Comparison of ENCODE assay signal across 10 cellular contexts in genomic region chr2:203764273-203764664, GRCh38. TPM values are rescaled to one million over a fixed set of nuclear protein-coding genes. Genes with fewer than 3 reads are reported as not detected.
DNase-seq lines count a peak whose midpoint lies in the region; ATAC-seq, FAIRE-seq and TF ChIP-seq lines count a peak whose summit lies in the region.
"Not testable (repeated sequence)": the region's sequence is repeated elsewhere in the genome, so short reads cannot be mapped to it uniquely, and the experiment has no call there.
"Had no signal": no experiment of that assay in that cellular context is flagged by ENCODE, and none has a peak within 500 bp of the region (broad histone marks: within the 10 kb centered on the region; RNA-seq: fewer than 3 reads in every experiment).

No MANE protein-coding gene starts in this region.

- not testable (repeated sequence) for H3K4me2 ChIP-seq in K562 (ENCODE audit: insufficient read depth, low read length); neural progenitor cell

- peak overlapping the region; percentile 83 for H3K27ac Mint-ChIP-seq in CD8-positive, alpha-beta T cell
- peak overlapping the region; percentile 93 to 95 for H3K27ac Mint-ChIP-seq in T-cell
- peak overlapping the region; percentile 94 for H3K27ac Mint-ChIP-seq in activated CD4-positive, alpha-beta memory T cell treated with anti-CD3 and anti-CD28 coated beads for 36 hours
- peak overlapping the region; percentile 86 for H3K27ac Mint-ChIP-seq in activated T-helper 2 cell treated with anti-CD3 and anti-CD28 coated beads, Interferon-gamma antibody, Interleukin-2, Interleukin-4, amounts not matched to agents 10 μg/mL and 5 μg/mL and 100 μg/mL, durations not matched to agents 14 hours and 24 hours and 36 hours
- not testable (repeated sequence) for H3K27ac Mint-ChIP-seq in neural progenitor cell

- not testable (repeated sequence) for H2AFZ ChIP-seq in K562 (ENCODE audit: low read depth, low read length); neural progenitor cell (replicated peaks)

- H3K4me3 Mint-ChIP-seq in CD8-positive, alpha-beta T cell; activated T-helper 2 cell treated with anti-CD3 and anti-CD28 coated beads, Interferon-gamma antibody, Interleukin-2, Interleukin-4, amounts not matched to agents 10 μg/mL and 5 μg/mL and 100 μg/mL, durations not matched to agents 14 hours and 24 hours and 36 hours (ENCODE audit: low read depth); neural progenitor cell: not testable (repeated sequence)
- peak overlapping the region in 2 of 3 donors; percentile 2 to 47 for H3K4me3 Mint-ChIP-seq in T-cell
- H3K4me3 Mint-ChIP-seq in activated CD4-positive, alpha-beta memory T cell treated with anti-CD3 and anti-CD28 coated beads for 36 hours, result peak overlapping the region; percentile 30

- FAIRE-seq in K562 (lab: Jason Lieb, UNC), result not testable (repeated sequence)

- peaks cover 69% of the 10 kb centered on the region for H3K4me1 Mint-ChIP-seq in CD8-positive, alpha-beta T cell (ENCODE audit: low read depth)
- H3K4me1 Mint-ChIP-seq in T-cell, result peaks cover 77 to 78% (median 77%) of the 10 kb centered on the region in 3 donors
- peaks cover 78% of the 10 kb centered on the region for H3K4me1 Mint-ChIP-seq in activated CD4-positive, alpha-beta memory T cell treated with anti-CD3 and anti-CD28 coated beads for 36 hours (ENCODE audit: low read depth)
- H3K4me1 Mint-ChIP-seq in activated T-helper 2 cell treated with anti-CD3 and anti-CD28 coated beads, Interferon-gamma antibody, Interleukin-2, Interleukin-4, amounts not matched to agents 10 μg/mL and 5 μg/mL and 100 μg/mL, durations not matched to agents 14 hours and 24 hours and 36 hours (ENCODE audit: low read depth), result peaks cover 51% of the 10 kb centered on the region
- not testable (repeated sequence) for H3K4me1 Mint-ChIP-seq in neural progenitor cell

- not testable (repeated sequence) for TF ChIP-seq POLR2A in K562 (conservative IDR thresholded peaks at IDR 0.05)

- not testable (repeated sequence) for H3K36me3 ChIP-seq in CD8-positive, alpha-beta T cell (ENCODE audit: insufficient read depth, low read length); K562 (ENCODE audit: control insufficient read depth, insufficient read depth, low read length); neural progenitor cell

- H3K9me3 Mint-ChIP-seq in CD8-positive, alpha-beta T cell; T-cell; activated CD4-positive, alpha-beta memory T cell treated with anti-CD3 and anti-CD28 coated beads for 36 hours: not testable (repeated sequence)
- peaks cover 17% of the 10 kb centered on the region for H3K9me3 Mint-ChIP-seq in activated T-helper 2 cell treated with anti-CD3 and anti-CD28 coated beads, Interferon-gamma antibody, Interleukin-2, Interleukin-4, amounts not matched to agents 10 μg/mL and 5 μg/mL and 100 μg/mL, durations not matched to agents 14 hours and 24 hours and 36 hours
- H3K9me3 Mint-ChIP-seq in neural progenitor cell, result peaks cover 12% of the 10 kb centered on the region

- not testable (repeated sequence) for H3K9ac ChIP-seq in K562 (ENCODE audit: insufficient read depth in 1 of 2, low read depth in 2 of 2, low read length in 2 of 2); neural progenitor cell

- H3K36me3 Mint-ChIP-seq in CD8-positive, alpha-beta T cell, result peaks cover 26% of the 10 kb centered on the region
- peaks cover 46% of the 10 kb centered on the region for H3K36me3 Mint-ChIP-seq in T-cell
- H3K36me3 Mint-ChIP-seq in activated CD4-positive, alpha-beta memory T cell treated with anti-CD3 and anti-CD28 coated beads for 36 hours, result peaks cover 49% of the 10 kb centered on the region
- H3K36me3 Mint-ChIP-seq in activated T-helper 2 cell treated with anti-CD3 and anti-CD28 coated beads, Interferon-gamma antibody, Interleukin-2, Interleukin-4, amounts not matched to agents 10 μg/mL and 5 μg/mL and 100 μg/mL, durations not matched to agents 14 hours and 24 hours and 36 hours (ENCODE audit: low read depth), result peaks cover 54% of the 10 kb centered on the region
- H3K36me3 Mint-ChIP-seq in neural progenitor cell, result not testable (repeated sequence)

- not testable (repeated sequence) for H3K27me3 ChIP-seq in CD8-positive, alpha-beta T cell (ENCODE audit: insufficient read depth, low read length); K562 (ENCODE audit: control insufficient read depth in 2 of 2, insufficient read depth in 2 of 2, low read length in 2 of 2); neural progenitor cell

- H3K9me3 ChIP-seq in CD8-positive, alpha-beta T cell (ENCODE audit: low read length); K562 (replicated peaks; ENCODE audit: control insufficient read depth, insufficient read depth, low read depth, low read length); neural progenitor cell (ENCODE audit: low read depth): not testable (repeated sequence)

- H3K9me1 ChIP-seq in K562 (ENCODE audit: control insufficient read depth, insufficient read depth, low read length), result not testable (repeated sequence)

- CTCF ChIA-PET in CD8-positive, alpha-beta T cell (lab: Charles Lee), result interaction anchor here (1.6 kb wide), 1 partner anchor 51 kb away, joined by 4 read pairs; no protein-coding TSS in a partner anchor
- CTCF ChIA-PET in T-cell (lab: Charles Lee); K562 (lab: Yijun Ruan, JAX; ENCODE audit: low intra/inter-chr PET ratio): not testable (repeated sequence)
- CTCF ChIA-PET in activated CD4-positive, alpha-beta memory T cell treated with anti-CD3 and anti-CD28 coated beads for 36 hours (lab: Charles Lee), result interaction anchor here (0.7 to 3.0 kb wide), 7 partner anchors 11 to 51 kb away, joined by 3 to 14 read pairs (median 5); no protein-coding TSS in a partner anchor

- WGBS in K562 (ENCODE audit: insufficient coverage, low coverage, missing lambda C conversion rate), result 0% methylated on average over 5 of the region's 5 CpGs

- H3K4me3 ChIP-seq in CD8-positive, alpha-beta T cell (ENCODE audit: low read depth, low read length); K562; neural progenitor cell: not testable (repeated sequence)

- ATAC-seq in CD8-positive, alpha-beta T cell; K562: not testable (repeated sequence)
- peak in 1 of 4 experiments; percentile 6 for ATAC-seq in T-cell (replicated peaks in 1 of 4)

- BruUV-seq in K562 (replicated peaks; lab: Mats Ljungman, UMichigan), result not testable (repeated sequence)

- H3K4me1 ChIP-seq in CD8-positive, alpha-beta T cell (ENCODE audit: insufficient read depth, low read length), result peaks cover 34% of the 10 kb centered on the region
- not testable (repeated sequence) for H3K4me1 ChIP-seq in K562 (replicated peaks in 1 of 2; ENCODE audit: control insufficient read depth in 2 of 2, insufficient read depth in 2 of 2, low read length in 2 of 2); neural progenitor cell

- not testable (repeated sequence) for H3F3A ChIP-seq in neural progenitor cell (ENCODE audit: low read depth)

- intact Hi-C loops in CD8-positive, alpha-beta T cell (cut with DNase I, micrococcal nuclease), result loop anchor here in 1 of 2 experiments (10.0 kb wide), 1 partner anchor 59 kb away; the partner anchor contains the start of gene CD28
- intact Hi-C loops in activated CD4-positive, alpha-beta memory T cell treated with anti-CD3 and anti-CD28 coated beads for 36 hours (cut with micrococcal nuclease); activated T-helper 2 cell treated with anti-CD3 and anti-CD28 coated beads, Interferon-gamma antibody, Interleukin-2, Interleukin-4, amounts not matched to agents 10 μg/mL and 5 μg/mL and 100 μg/mL, durations not matched to agents 14 hours and 24 hours and 36 hours (cut with micrococcal nuclease): not testable (repeated sequence)
- intact Hi-C loops in K562 (cut with micrococcal nuclease), result loop anchor here (5.0 kb wide), 1 partner anchor 143 kb away; no protein-coding TSS in a partner anchor

- not testable (repeated sequence) for H3K79me2 ChIP-seq in K562 (ENCODE audit: control insufficient read depth, insufficient read depth, low read length); neural progenitor cell (ENCODE audit: low read depth)

- not testable (repeated sequence) for TF ChIP-seq EP300 in K562 (IDR thresholded peaks at IDR 0.05; ENCODE audit: low read length)

- H4K20me1 ChIP-seq in K562 (replicated peaks; ENCODE audit: control insufficient read depth, insufficient read depth, low read length); neural progenitor cell (ENCODE audit: low read depth): not testable (repeated sequence)

- POLR2A ChIA-PET in CD8-positive, alpha-beta T cell (lab: Charles Lee), result interaction anchor here (0.9 to 1.5 kb wide), 3 partner anchors 23 to 49 kb away, joined by 3 to 7 read pairs (median 4); no protein-coding TSS in a partner anchor
- POLR2A ChIA-PET in T-cell (lab: Charles Lee), result interaction anchor here (0.5 to 0.7 kb wide), 2 partner anchors 36 to 114 kb away, joined by 3 read pairs; no protein-coding TSS in a partner anchor
- POLR2A ChIA-PET in activated CD4-positive, alpha-beta memory T cell treated with anti-CD3 and anti-CD28 coated beads for 36 hours (lab: Charles Lee), result interaction anchor here (0.6 to 4.5 kb wide), 17 partner anchors 15 to 170 kb away, joined by 3 to 38 read pairs (median 4); partner anchors contain the start of genes CD28 and CTLA4
- POLR2A ChIA-PET in K562 (lab: Yijun Ruan, JAX), result interaction anchor here (0.6 kb wide), 1 partner anchor 15 kb away, joined by 3 read pairs; no protein-coding TSS in a partner anchor

- H3K27ac ChIP-seq in CD8-positive, alpha-beta T cell (ENCODE audit: low read depth, low read length); K562 (ENCODE audit: extremely low read depth, low read depth, low read length); neural progenitor cell: not testable (repeated sequence)

- not testable (repeated sequence) for H3K27me3 Mint-ChIP-seq in CD8-positive, alpha-beta T cell (ENCODE audit: low read depth); T-cell; activated CD4-positive, alpha-beta memory T cell treated with anti-CD3 and anti-CD28 coated beads for 36 hours; activated T-helper 2 cell treated with anti-CD3 and anti-CD28 coated beads, Interferon-gamma antibody, Interleukin-2, Interleukin-4, amounts not matched to agents 10 μg/mL and 5 μg/mL and 100 μg/mL, durations not matched to agents 14 hours and 24 hours and 36 hours (ENCODE audit: low read depth); neural progenitor cell (ENCODE audit: insufficient read depth, low read depth)

- not testable (repeated sequence) for DNase-seq in CD8-positive, alpha-beta T cell; GM13977 (ENCODE audit: low spot score); T-cell; activated T-helper 2 cell treated with anti-CD3 and anti-CD28 coated beads, Interferon-gamma antibody, Interleukin-2, Interleukin-4, amounts not matched to agents 10 μg/mL and 5 μg/mL and 100 μg/mL, durations not matched to agents 14 hours and 24 hours and 36 hours (ENCODE audit: low spot score); K562 (ENCODE audit: extremely low read depth in 1 of 4, low spot score in 3 of 4); neural progenitor cell (ENCODE audit: low spot score)
- peak; percentile 41 for DNase-seq in activated CD4-positive, alpha-beta memory T cell treated with anti-CD3 and anti-CD28 coated beads for 36 hours

- in situ Hi-C loops in GM13977 (cut with MboI; ENCODE audit: low pct_unique_long_range_greater_than_20kb, low sequenced_read_pairs, unreplicated experiment); K562 (cut with MboI): not testable (repeated sequence)

- not testable (repeated sequence) for TF ChIP-seq CTCF in CD8-positive, alpha-beta T cell (IDR thresholded peaks at IDR 0.05)
- TF ChIP-seq CTCF in GM13977 (IDR thresholded peaks at IDR 0.05; ENCODE audit: extremely low read depth, insufficient read depth, missing control alignments) (peak; percentile 5), K562 (IDR thresholded peaks at IDR 0.05 in 2 of 3, conservative IDR thresholded peaks at IDR 0.05 in 1 of 3; ENCODE audit: insufficient read depth in 2 of 3, low read depth in 1 of 3, low read length in 3 of 3) (peak; percentile 7 to 33 (median 17); a peak in 1 of 6 replicates), neural progenitor cell (IDR thresholded peaks at IDR 0.05) (peak; percentile 6)

- TF ChIP-seq RAD21 in K562 (CRISPR knock-in tag; conservative IDR thresholded peaks at IDR 0.05 in 1 of 2, IDR thresholded peaks at IDR 0.05 in 1 of 2), result not testable (repeated sequence)

RNA-seq across cellular contexts. Expression of gene CD28, which starts 57.8 kb away (rescaled TPM):
- 10 to 100 TPM; 78.4 to 80.7 TPM for total RNA-seq in CD8-positive, alpha-beta T cell
- total RNA-seq in T-cell (100 to 1,000 TPM; 112 to 154 (median 151) TPM), K562 (2014; rRNA removed) (not detected in 2 replicates), K562 (2014; rRNA removed; fragmentation: Illumina TruSeq; extraction: Trizol) (not detected in 2 replicates), K562 (2015; rRNA removed; fragmentation: Illumina TruSeq; extraction: Trizol) (not detected in 2 replicates), K562 (2021) (0.11 TPM in 2 replicates), neural progenitor cell (ENCODE audit: low replicate concordance) (not detected in 2 replicates)
- total RNA-seq in activated CD4-positive, alpha-beta memory T cell treated with anti-CD3 and anti-CD28 coated beads for 36 hours, result 100 to 1,000 TPM; 279 to 285 TPM
- total RNA-seq in activated T-helper 2 cell treated with anti-CD3 and anti-CD28 coated beads, Interferon-gamma antibody, Interleukin-2, Interleukin-4, amounts not matched to agents 10 μg/mL and 5 μg/mL and 100 μg/mL, durations not matched to agents 14 hours and 24 hours and 36 hours, result 53.6 and 59.3 TPM in 2 replicates
- not detected in 2 replicates for total RNA-seq in K562 (2011; cell fraction: chromatin; rRNA removed; ENCODE audit: low replicate concordance)
- not detected in 2 replicates for total RNA-seq in K562 (2011; cell fraction: nucleolus; rRNA removed)
- not detected in 2 replicates for total RNA-seq in K562 (2011; cell fraction: nucleoplasm; rRNA removed)
- polyA plus RNA-seq in K562 (2011; rRNA removed) (not detected in 2 replicates), K562 (2014; fragmentation: Illumina TruSeq; extraction: Trizol) (not detected in 2 replicates), K562 (2014; fragmentation: Nextera tagmentation; extraction: Ambion mirVana) (under 1 TPM in 1 of 2 experiments, not detected in 1; 0.01 TPM), K562 (2014; rRNA removed) (not detected in 2 replicates)
- not detected in 2 replicates for polyA plus RNA-seq in K562 (2011; cell fraction: cytosol; rRNA removed)
- not detected in 2 replicates for polyA plus RNA-seq in K562 (2011; cell fraction: nucleus; rRNA removed)
- polyA plus RNA-seq in K562 (2012), result not detected in 2 replicates
- polyA minus RNA-seq in K562 (2011; rRNA and poly(A)+ RNA removed), result not detected in 2 replicates
- not detected in 2 replicates for polyA minus RNA-seq in K562 (2011; cell fraction: cytosol; rRNA and poly(A)+ RNA removed)
- polyA minus RNA-seq in K562 (2011; cell fraction: nucleus; rRNA and poly(A)+ RNA removed), result not detected in 2 replicates
- total RNA-seq: G401, MCF 10A, PC-9 had no signal

Comparison
In these comparisons a context has a peak if more than half of its experiments do, and no peak if none do; other contexts are left out.
1. RNA of gene CD28, which starts 57.8 kb away (total RNA-seq): 279 to 285 TPM in activated CD4-positive, alpha-beta memory T cell treated with anti-CD3 and anti-CD28 coated beads for 36 hours, 112 to 154 TPM in T-cell, 78.4 to 80.7 TPM in CD8-positive, alpha-beta T cell and 53.6 to 59.3 TPM in activated T-helper 2 cell treated with anti-CD3 and anti-CD28 coated beads, Interferon-gamma antibody, Interleukin-2, Interleukin-4, amounts not matched to agents 10 μg/mL and 5 μg/mL and 100 μg/mL, durations not matched to agents 14 hours and 24 hours and 36 hours; 0.11 TPM in K562 and not detected in neural progenitor cell; every median in the first group is over 10 times any median in the second.